In the genomic region with DNA sequence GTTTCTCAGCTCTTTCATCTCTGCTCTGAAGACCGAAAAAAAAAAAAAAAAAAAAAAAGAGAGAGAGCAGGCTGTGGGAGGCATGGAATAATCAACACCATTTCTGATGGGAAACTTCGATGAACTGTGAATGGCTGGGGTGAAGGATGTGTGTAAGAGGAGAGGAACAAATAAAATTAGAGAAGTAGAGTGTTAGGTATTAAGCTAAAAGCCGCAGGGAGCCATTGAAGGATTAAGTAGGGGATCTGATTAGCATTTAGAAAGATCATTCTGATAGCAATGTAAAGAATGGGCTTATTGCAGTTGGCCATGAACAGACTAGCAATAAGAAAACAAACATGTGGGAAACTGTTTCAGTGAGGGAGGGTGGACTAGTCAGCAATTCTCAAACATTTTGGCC, we compare ENCODE assay signal across 16 cellular contexts. TPM values are rescaled to one million over a fixed set of nuclear protein-coding genes. Genes with fewer than 3 reads are reported as not detected.
DNase-seq lines count a peak whose midpoint lies in the region; ATAC-seq and TF ChIP-seq lines count a peak whose summit lies in the region.
"Had no signal": no experiment of that assay in that cellular context is flagged by ENCODE, and none has a peak within 500 bp of the region (broad histone marks: within the 10 kb centered on the region; RNA-seq: fewer than 3 reads in every experiment).

No MANE protein-coding gene starts in this region.

- H3K27ac ChIP-seq in mesenchymal stem cell (ENCODE audit: low read length, poor library complexity, severe bottlenecking) = peak overlapping the region; percentile 80
- H3K27ac ChIP-seq in thyroid gland = peak overlapping the region in 2 of 3 donors; percentile 62 to 73
- H3K27ac ChIP-seq: 22Rv1, Peyer's patch had no signal

- TF ChIP-seq CTCF in thyroid gland (IDR thresholded peaks at IDR 0.05) = no peak
- no peak for TF ChIP-seq CTCF in endothelial cell (IDR thresholded peaks at IDR 0.05; ENCODE audit: unreplicated experiment)

- H2BK12ac ChIP-seq in mesenchymal stem cell (ENCODE audit: low read length in 2 of 2) = peak overlapping the region in 1 of 2 experiments; percentile 42

- peak overlapping the region; percentile 93 for H2BK5ac ChIP-seq in mesenchymal stem cell (ENCODE audit: low read depth, low read length, poor library complexity, severe bottlenecking)

- no peak overlapping the region for H4K91ac ChIP-seq in mesenchymal stem cell (ENCODE audit: low read length)

- no peaks in the 10 kb centered on the region for H3K9me3 Mint-ChIP-seq in endothelial cell (ENCODE audit: unreplicated experiment)
- H3K9me3 Mint-ChIP-seq: CD4-positive, alpha-beta memory T cell had no signal

- H3K18ac ChIP-seq in mesenchymal stem cell (ENCODE audit: low read depth in 1 of 2, low read length in 2 of 2) = no peak overlapping the region

- H3K9ac ChIP-seq in mesenchymal stem cell (ENCODE audit: low read length) = no peak overlapping the region

- no peaks in the 10 kb centered on the region for H3K36me3 ChIP-seq in mesenchymal stem cell (ENCODE audit: control insufficient read depth in 1 of 2, insufficient read depth in 2 of 2, low read depth in 1 of 2, low read length in 2 of 2)
- no peaks in the 10 kb centered on the region for H3K36me3 ChIP-seq in thyroid gland
- H3K36me3 ChIP-seq: Peyer's patch had no signal

- H3K27me3 ChIP-seq in mesenchymal stem cell (ENCODE audit: control insufficient read depth in 1 of 2, insufficient read depth in 1 of 2, low read length in 2 of 2) (no peaks in the 10 kb centered on the region), thyroid gland (no peaks in the 10 kb centered on the region)
- H3K27me3 ChIP-seq: Peyer's patch had no signal

- H3K4me3 ChIP-seq in mesenchymal stem cell (ENCODE audit: insufficient read depth in 1 of 2, low read depth in 1 of 2, low read length in 2 of 2) = no peak overlapping the region
- no peak overlapping the region for H3K4me3 ChIP-seq in thyroid gland (replicated peaks in 1 of 3)
- H3K4me3 ChIP-seq: Peyer's patch had no signal

- H3K27me3 Mint-ChIP-seq in endothelial cell (ENCODE audit: unreplicated experiment) = peaks cover 2% of the 10 kb centered on the region
- H3K27me3 Mint-ChIP-seq: IgD-negative memory B cell had no signal

- H3K9me3 ChIP-seq in mesenchymal stem cell (ENCODE audit: control insufficient read depth, low read length) (no peaks in the 10 kb centered on the region), thyroid gland (no peaks in the 10 kb centered on the region)
- H3K9me3 ChIP-seq: Peyer's patch had no signal

- no peak overlapping the region for H3K4ac ChIP-seq in mesenchymal stem cell (ENCODE audit: low read depth in 1 of 2, low read length in 2 of 2)

- H3K79me1 ChIP-seq in mesenchymal stem cell (replicated peaks; ENCODE audit: low read length, poor library complexity, severe bottlenecking) = no peaks in the 10 kb centered on the region

- H3K14ac ChIP-seq in mesenchymal stem cell (ENCODE audit: low read length in 2 of 2) = no peak overlapping the region

- no peak overlapping the region for H3K4me3 Mint-ChIP-seq in endothelial cell (ENCODE audit: unreplicated experiment)
- H3K4me3 Mint-ChIP-seq: CD4-positive, alpha-beta memory T cell; IgD-negative memory B cell had no signal

- no peak overlapping the region for H3K4me2 ChIP-seq in mesenchymal stem cell (ENCODE audit: low read length, poor library complexity, severe bottlenecking)

- no peak for TF ChIP-seq POLR2A in thyroid gland (IDR thresholded peaks at IDR 0.05)

- no peak overlapping the region for H2AFZ ChIP-seq in mesenchymal stem cell (ENCODE audit: low read depth, low read length)

- intact Hi-C loops in thyroid gland (cut with DNase I) = no loop called here

- H2AK5ac ChIP-seq in mesenchymal stem cell (ENCODE audit: low read length, severe bottlenecking) = peak overlapping the region; percentile 17

- no peaks in the 10 kb centered on the region for H3K36me3 Mint-ChIP-seq in endothelial cell (ENCODE audit: low read depth, unreplicated experiment)
- H3K36me3 Mint-ChIP-seq: CD4-positive, alpha-beta memory T cell; IgD-negative memory B cell had no signal

- no peak overlapping the region for H3K27ac Mint-ChIP-seq in endothelial cell (ENCODE audit: unreplicated experiment)
- H3K27ac Mint-ChIP-seq: CD4-positive, alpha-beta memory T cell; IgD-negative memory B cell had no signal

- H3K4me1 ChIP-seq in mesenchymal stem cell (ENCODE audit: control insufficient read depth, insufficient read depth, low read depth, low read length) (peaks cover 4% of the 10 kb centered on the region), thyroid gland (peaks cover 7 to 24% of the 10 kb centered on the region in 2 donors)
- H3K4me1 ChIP-seq: Peyer's patch had no signal

- H2BK15ac ChIP-seq in mesenchymal stem cell (ENCODE audit: low read depth, poor library complexity, severe bottlenecking) = no peak overlapping the region

- peaks cover 2% of the 10 kb centered on the region for H3K4me1 Mint-ChIP-seq in endothelial cell (ENCODE audit: unreplicated experiment)
- H3K4me1 Mint-ChIP-seq: IgD-negative memory B cell had no signal

- no peak overlapping the region for H4K8ac ChIP-seq in mesenchymal stem cell (ENCODE audit: low read length)

- H2BK120ac ChIP-seq in mesenchymal stem cell (ENCODE audit: low read depth, low read length) = no peak overlapping the region

- DNase-seq in NCI-H345 (lab: John Stamatoyannopoulos, UW) = peak; percentile 4
- no peak for DNase-seq in NCI-H345 treated with DMSO at 0.1 percent for 48 hours (lab: John Stamatoyannopoulos, UW; ENCODE audit: unreplicated experiment)
- DNase-seq in NCI-H524 treated with DMSO at 0.1 percent for 48 hours (lab: John Stamatoyannopoulos, UW) = peak; percentile 13
- no peak for DNase-seq in mesenchymal stem cell
- DNase-seq in thyroid gland = no peak
- DNase-seq in endothelial cell (ENCODE audit: low spot score) = no peak
- DNase-seq: CD4-positive, alpha-beta memory T cell; Kasumi-1; MM.1S; NCI-H1092 treated with DMSO at 0.1 percent for 48 hours; NCI-H2081 treated with DMSO at 0.1 percent for 48 hours; Peyer's patch had no signal

- H3K23ac ChIP-seq in mesenchymal stem cell (ENCODE audit: low read length in 2 of 2) = no peak overlapping the region

- no peak for ATAC-seq in GM19351 (IDR thresholded peaks at IDR 0.05; ENCODE audit: unreplicated experiment)
- ATAC-seq in HG02571 (IDR thresholded peaks at IDR 0.05; ENCODE audit: unreplicated experiment) = no peak

- WGBS in mesenchymal stem cell = 95% methylated on average over 3 of the region's 3 CpGs
- 54 to 74% methylated on average over 3 of the region's 3 CpGs for WGBS in thyroid gland, 2 donors

RNA-seq across cellular contexts. Expression of a gene that starts 33.6 kb away (rescaled TPM):
- polyA plus RNA-seq in mesenchymal stem cell (2013, experiment 1 of 2) = 10.8 TPM
- 10.8 TPM for polyA plus RNA-seq in mesenchymal stem cell (2013, experiment 2 of 2)
- total RNA-seq in thyroid gland (100 to 1,000 TPM in 1 of 4 donors, 10 to 100 TPM in 3; 63.5 to 102 (median 74.4) TPM), endothelial cell (ENCODE audit: unreplicated experiment) (18.2 TPM)

Comparison
In these comparisons a context has a peak if more than half of its experiments do, and no peak if none do; other contexts are left out.
1. DNase-seq: peak in NCI-H345 (single experiment) and NCI-H524 treated with DMSO at 0.1 percent for 48 hours (single experiment); none in NCI-H345 treated with DMSO at 0.1 percent for 48 hours (single experiment), mesenchymal stem cell (single experiment), thyroid gland (0 of 2) and endothelial cell (single experiment).